8 cellular contexts compared by ENCODE assay signal in genomic region chr22:31556627-31557203, GRCh38.
DNase-seq lines count a peak whose midpoint lies in the region; ATAC-seq and TF ChIP-seq lines count a peak whose summit lies in the region.

No MANE protein-coding gene starts in this region.

- CTCF ChIA-PET in CD4-positive, alpha-beta memory T cell (lab: Charles Lee; ENCODE audit: partially characterized antibody) = interaction anchor here (0.8 to 5.8 kb wide), 9 partner anchors 9 to 148 kb away, joined by 3 to 65 read pairs (median 4); no protein-coding TSS in a partner anchor

- no peaks in the 10 kb centered on the region for H3K9me2 ChIP-seq in GM23248 (ENCODE audit: insufficient read depth)

- intact Hi-C loops in CD4-positive, alpha-beta memory T cell (cut with micrococcal nuclease) = loop anchor here (2.0 kb wide), 1 partner anchor 76 kb away; no protein-coding TSS in a partner anchor

- H3K27me3 Mint-ChIP-seq in CD4-positive, alpha-beta memory T cell = no peaks in the 10 kb centered on the region

- H3K9me3 Mint-ChIP-seq in CD4-positive, alpha-beta memory T cell = no peaks in the 10 kb centered on the region

- TF ChIP-seq CTCF in RWPE2 (IDR thresholded peaks at IDR 0.05; ENCODE audit: poor library complexity, severe bottlenecking) (peak; percentile 70), fibroblast of pulmonary artery (IDR thresholded peaks at IDR 0.05; ENCODE audit: low read length, missing control alignments) (peak; percentile 73)

- no peak overlapping the region for H3K4me3 Mint-ChIP-seq in CD4-positive, alpha-beta memory T cell

- H3K4me1 ChIP-seq in CD4-positive, alpha-beta memory T cell (ENCODE audit: insufficient read depth, low read length) = peaks cover 14% of the 10 kb centered on the region
- peaks cover 12% of the 10 kb centered on the region for H3K4me1 ChIP-seq in GM23248 (ENCODE audit: insufficient read depth)
- H3K4me1 ChIP-seq in RWPE2 (ENCODE audit: insufficient read depth, poor library complexity, severe bottlenecking) = no peaks in the 10 kb centered on the region

- H3F3A ChIP-seq in GM23248 (ENCODE audit: insufficient read depth) = peaks cover 10% of the 10 kb centered on the region; the same call in 1 of the 2 replicates

- no peak overlapping the region for H3K27ac ChIP-seq in CD4-positive, alpha-beta memory T cell (ENCODE audit: low read depth, low read length)
- H3K27ac ChIP-seq in GM23248 = no peak overlapping the region
- H3K27ac ChIP-seq in RWPE2 (ENCODE audit: poor library complexity, severe bottlenecking) = no peak overlapping the region

- no peak overlapping the region for H3K9ac ChIP-seq in GM23248

- 72% methylated on average over 9 of the region's 9 CpGs for WGBS in GM23248 (ENCODE audit: low coverage in 1 of 2, low lambda C conversion rate in 2 of 2, missing lambda C conversion rate in 2 of 2), 2 experiments

- H3K36me3 Mint-ChIP-seq in CD4-positive, alpha-beta memory T cell = peaks cover 27 to 56% of the 10 kb centered on the region in 2 donors

- H2AFZ ChIP-seq in GM23248 = no peak overlapping the region

- H3K27ac Mint-ChIP-seq in CD4-positive, alpha-beta memory T cell = peak overlapping the region in 3 of 7 donors; percentile 71 to 80 (median 75)

- ATAC-seq in RWPE2 (ENCODE audit: low read depth) (no peak), GM21723 (IDR thresholded peaks at IDR 0.05; ENCODE audit: unreplicated experiment) (no peak), GM18873 (IDR thresholded peaks at IDR 0.05; ENCODE audit: low FRiP score, unreplicated experiment) (no peak)

- POLR2A ChIA-PET in CD4-positive, alpha-beta memory T cell (lab: Charles Lee; ENCODE audit: partially characterized antibody) = interaction anchor here (1.3 to 1.7 kb wide), 2 partner anchors 59 to 74 kb away, joined by 3 to 4 read pairs; no protein-coding TSS in a partner anchor

- H3K4me1 Mint-ChIP-seq in CD4-positive, alpha-beta memory T cell = peaks cover 12 to 24% (median 18%) of the 10 kb centered on the region in 4 donors

- peaks cover 22% of the 10 kb centered on the region for H3K36me3 ChIP-seq in CD4-positive, alpha-beta memory T cell (ENCODE audit: insufficient read depth, low read length)
- H3K36me3 ChIP-seq in GM23248 (ENCODE audit: low read depth) (no peaks in the 10 kb centered on the region), RWPE2 (ENCODE audit: low read depth) (peaks cover 19% of the 10 kb centered on the region)

- in situ Hi-C loops in GM23248 (cut with MboI) = no loop called here

- H3K9me3 ChIP-seq in CD4-positive, alpha-beta memory T cell (ENCODE audit: control insufficient read depth in 1 of 2, low read length in 2 of 2) = no peaks in the 10 kb centered on the region
- H3K9me3 ChIP-seq in GM23248 (ENCODE audit: low read depth) (no peaks in the 10 kb centered on the region), RWPE2 (ENCODE audit: severe bottlenecking) (no peaks in the 10 kb centered on the region)

- no peaks in the 10 kb centered on the region for H3K27me3 ChIP-seq in CD4-positive, alpha-beta memory T cell (ENCODE audit: insufficient read depth, low read length)
- H3K27me3 ChIP-seq in GM23248 (replicated peaks; ENCODE audit: insufficient read depth) = no peaks in the 10 kb centered on the region
- no peaks in the 10 kb centered on the region for H3K27me3 ChIP-seq in RWPE2 (ENCODE audit: insufficient read depth, poor library complexity, severe bottlenecking)

- no peak overlapping the region for H3K4me2 ChIP-seq in GM23248 (ENCODE audit: unreplicated experiment)

- no peak overlapping the region for H3K4me3 ChIP-seq in CD4-positive, alpha-beta memory T cell (ENCODE audit: low read length in 2 of 2)
- H3K4me3 ChIP-seq in GM23248 (no peak overlapping the region), RWPE2 (ENCODE audit: severe bottlenecking) (no peak overlapping the region), fibroblast of pulmonary artery (replicated peaks; ENCODE audit: low read depth, low read length) (no peak overlapping the region)

- no peaks in the 10 kb centered on the region for H4K20me1 ChIP-seq in GM23248 (ENCODE audit: insufficient read depth)

- DNase-seq in CD4-positive, alpha-beta memory T cell = peak in 4 of 5 donors; percentile 21 to 30 (median 23)
- DNase-seq in GM23248 = peak; percentile 61
- no peak for DNase-seq in RWPE2 (ENCODE audit: low spot score)
- peak; percentile 66 for DNase-seq in fibroblast of pulmonary artery (ENCODE audit: low read depth)
- peak; percentile 65 for DNase-seq in pons (ENCODE audit: low spot score)
- DNase-seq in stimulated activated CD4-positive, alpha-beta T cell treated with anti-CD3 and anti-CD28 coated beads, Interleukin-15, amount 100 ng/mL, for 24 hours = no peak

- H3K79me2 ChIP-seq in GM23248 (ENCODE audit: insufficient read depth) = no peaks in the 10 kb centered on the region

Comparison
In these comparisons a context has a peak if more than half of its experiments do, and no peak if none do; other contexts are left out.
1. DNase-seq: peak in CD4-positive, alpha-beta memory T cell (4 of 5), GM23248 (single experiment), fibroblast of pulmonary artery (single experiment) and pons (single experiment); none in RWPE2 (single experiment) and stimulated activated CD4-positive, alpha-beta T cell treated with anti-CD3 and anti-CD28 coated beads, Interleukin-15, amount 100 ng/mL, for 24 hours (single experiment).